Comparison of ENCODE assay signal across 15 cellular contexts in genomic region chr2:2464095-2464494, GRCh38.
DNase-seq lines count a peak whose midpoint lies in the region; FAIRE-seq and TF ChIP-seq lines count a peak whose summit lies in the region.
"Had no signal": no experiment of that assay in that cellular context is flagged by ENCODE, and none has a peak within 500 bp of the region (broad histone marks: within the 10 kb centered on the region; RNA-seq: fewer than 3 reads in every experiment).

No MANE protein-coding gene starts in this region.

- no peak for TF ChIP-seq CTCF in sigmoid colon (IDR thresholded peaks at IDR 0.05)

- H3K4me3 ChIP-seq in sigmoid colon = peak overlapping the region in 3 of 4 donors; percentile 15 to 30 (median 21)
- H3K4me3 ChIP-seq: K562, tibial artery had no signal

- DNase-seq in DMS153 (lab: John Stamatoyannopoulos, UW) (peak; percentile 76), NCI-H1436 (lab: John Stamatoyannopoulos, UW) (peak; percentile 81), cerebellum (ENCODE audit: low spot score) (peak; percentile 83), sigmoid colon (peak; percentile 71), H54 (ENCODE audit: insufficient read length, low spot score) (no peak), germinal center (ENCODE audit: low spot score) (no peak), dedifferentiated amniotic fluid mesenchymal stem cell (ENCODE audit: extremely low spot score) (no peak)
- DNase-seq: foreskin melanocyte; NCI-H446; stimulated activated CD4-positive, alpha-beta T cell treated with anti-CD3 and anti-CD28 coated beads, Interleukin-2, amount 100 ng/mL, for 24 hours; tibial artery had no signal

- no peaks in the 10 kb centered on the region for H3K36me3 ChIP-seq in sigmoid colon
- H3K36me3 ChIP-seq: tibial artery had no signal

- no peak for TF ChIP-seq POLR2A in sigmoid colon (IDR thresholded peaks at IDR 0.05)
- TF ChIP-seq POLR2A in H54 (IDR thresholded peaks at IDR 0.05; ENCODE audit: low read depth, low read length) = no peak

- FAIRE-seq in H54 (lab: Jason Lieb, UNC) = no peak
- FAIRE-seq: endothelial cell of umbilical vein, GM12892, K562 had no signal

- H3K9me3 ChIP-seq in sigmoid colon = no peaks in the 10 kb centered on the region
- H3K9me3 ChIP-seq: tibial artery had no signal

- intact Hi-C loops in sigmoid colon (cut with DNase I) = no loop called here

- H3K27ac ChIP-seq in sigmoid colon = no peak overlapping the region
- H3K27ac ChIP-seq: tibial artery, VCaP had no signal

- WGBS in sigmoid colon, 2 donors = 50 to 79% methylated on average over 12 of the region's 12 CpGs

- peaks cover 0 to 8% (median 3%) of the 10 kb centered on the region in 4 donors for H3K4me1 ChIP-seq in sigmoid colon
- H3K4me1 ChIP-seq: tibial artery had no signal

- no peak for TF ChIP-seq EP300 in sigmoid colon (IDR thresholded peaks at IDR 0.05)

- H3K27me3 ChIP-seq in sigmoid colon = no peaks in the 10 kb centered on the region
- H3K27me3 ChIP-seq: tibial artery had no signal

Comparison
In these comparisons a context has a peak if more than half of its experiments do, and no peak if none do; other contexts are left out.
1. DNase-seq: peak in DMS153 (single experiment), NCI-H1436 (single experiment), cerebellum (single experiment) and sigmoid colon (single experiment); none in H54 (single experiment), germinal center (single experiment) and dedifferentiated amniotic fluid mesenchymal stem cell (single experiment).